2 cellular contexts compared by ENCODE assay signal in the genomic region with DNA sequence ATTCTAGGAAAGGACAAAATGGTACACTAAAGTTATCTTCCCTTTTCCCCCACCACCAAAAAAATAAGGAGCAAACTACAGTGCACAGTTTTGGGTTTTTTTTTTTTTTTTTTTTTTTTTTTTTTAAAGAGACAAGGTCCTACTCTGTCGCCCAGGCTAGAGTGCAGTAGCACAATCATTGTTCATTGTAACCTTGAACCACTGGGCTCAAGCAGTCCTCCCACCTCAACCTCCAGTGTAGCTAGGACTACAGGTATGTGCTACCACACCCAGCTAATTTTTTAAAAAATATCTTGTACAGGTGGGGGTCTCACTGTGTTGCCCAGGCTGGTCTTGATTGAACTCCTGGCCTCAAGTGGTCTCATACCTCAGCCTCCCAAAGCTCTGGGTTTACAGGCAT.
TF ChIP-seq lines count a peak whose summit lies in the region.

No MANE protein-coding gene starts in this region.

TF ChIP-seq in HepG2, 621 proteins besides CTCF, POLR2A, EP300 and RAD21 (continues in another document):
- TF ChIP-seq SOX13 (IDR thresholded peaks at IDR 0.05) (no peak), SOX13 (CRISPR knock-in tag; conservative IDR thresholded peaks at IDR 0.05 in 1 of 2, IDR thresholded peaks at IDR 0.05 in 1 of 2) (0 out of 4 replicates have a peak, but pooled peaks of 1 of the 2 experiments have one; percentile 15), MTF2 (CRISPR knock-in tag; IDR thresholded peaks at IDR 0.05; ENCODE audit: borderline replicate concordance) (no peak), ZMYM3 (CRISPR knock-in tag; IDR thresholded peaks at IDR 0.05) (peak; percentile 45; the same call in 1 of the 2 replicates), BRF2 (CRISPR knock-in tag; IDR thresholded peaks at IDR 0.05) (no peak), UBTF (CRISPR knock-in tag; IDR thresholded peaks at IDR 0.05) (no peak), KLF12 (CRISPR knock-in tag; IDR thresholded peaks at IDR 0.05; ENCODE audit: borderline replicate concordance) (no peak), PRPF4 (IDR thresholded peaks at IDR 0.05; ENCODE audit: low read depth, low read length, poor library complexity, severe bottlenecking) (no peak), ZNF121 (CRISPR knock-in tag; IDR thresholded peaks at IDR 0.05) (peak; percentile 75), RBM22 (optimal IDR thresholded peaks at IDR 0.05; ENCODE audit: low read length) (peak; percentile 25), ARNT (IDR thresholded peaks at IDR 0.05) (no peak), ZNF629 (CRISPR knock-in tag; conservative IDR thresholded peaks at IDR 0.05) (no peak), ZNF263 (CRISPR knock-in tag; IDR thresholded peaks at IDR 0.05) (peak; percentile 15; the same call in 1 of the 2 replicates), ZNF766 (CRISPR knock-in tag; IDR thresholded peaks at IDR 0.05; ENCODE audit: borderline replicate concordance) (no peak), ATF1 (CRISPR knock-in tag; IDR thresholded peaks at IDR 0.05) (no peak)
- TF ChIP-seq, protein P1, sequence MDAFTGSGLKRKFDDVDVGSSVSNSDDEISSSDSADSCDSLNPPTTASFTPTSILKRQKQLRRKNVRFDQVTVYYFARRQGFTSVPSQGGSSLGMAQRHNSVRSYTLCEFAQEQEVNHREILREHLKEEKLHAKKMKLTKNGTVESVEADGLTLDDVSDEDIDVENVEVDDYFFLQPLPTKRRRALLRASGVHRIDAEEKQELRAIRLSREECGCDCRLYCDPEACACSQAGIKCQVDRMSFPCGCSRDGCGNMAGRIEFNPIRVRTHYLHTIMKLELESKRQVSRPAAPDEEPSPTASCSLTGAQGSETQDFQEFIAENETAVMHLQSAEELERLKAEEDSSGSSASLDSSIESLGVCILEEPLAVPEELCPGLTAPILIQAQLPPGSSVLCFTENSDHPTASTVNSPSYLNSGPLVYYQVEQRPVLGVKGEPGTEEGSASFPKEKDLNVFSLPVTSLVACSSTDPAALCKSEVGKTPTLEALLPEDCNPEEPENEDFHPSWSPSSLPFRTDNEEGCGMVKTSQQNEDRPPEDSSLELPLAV (CRISPR knock-in tag; conservative IDR thresholded peaks at IDR 0.05; ENCODE audit: low read depth), result no peak
- TF ChIP-seq, protein P2, sequence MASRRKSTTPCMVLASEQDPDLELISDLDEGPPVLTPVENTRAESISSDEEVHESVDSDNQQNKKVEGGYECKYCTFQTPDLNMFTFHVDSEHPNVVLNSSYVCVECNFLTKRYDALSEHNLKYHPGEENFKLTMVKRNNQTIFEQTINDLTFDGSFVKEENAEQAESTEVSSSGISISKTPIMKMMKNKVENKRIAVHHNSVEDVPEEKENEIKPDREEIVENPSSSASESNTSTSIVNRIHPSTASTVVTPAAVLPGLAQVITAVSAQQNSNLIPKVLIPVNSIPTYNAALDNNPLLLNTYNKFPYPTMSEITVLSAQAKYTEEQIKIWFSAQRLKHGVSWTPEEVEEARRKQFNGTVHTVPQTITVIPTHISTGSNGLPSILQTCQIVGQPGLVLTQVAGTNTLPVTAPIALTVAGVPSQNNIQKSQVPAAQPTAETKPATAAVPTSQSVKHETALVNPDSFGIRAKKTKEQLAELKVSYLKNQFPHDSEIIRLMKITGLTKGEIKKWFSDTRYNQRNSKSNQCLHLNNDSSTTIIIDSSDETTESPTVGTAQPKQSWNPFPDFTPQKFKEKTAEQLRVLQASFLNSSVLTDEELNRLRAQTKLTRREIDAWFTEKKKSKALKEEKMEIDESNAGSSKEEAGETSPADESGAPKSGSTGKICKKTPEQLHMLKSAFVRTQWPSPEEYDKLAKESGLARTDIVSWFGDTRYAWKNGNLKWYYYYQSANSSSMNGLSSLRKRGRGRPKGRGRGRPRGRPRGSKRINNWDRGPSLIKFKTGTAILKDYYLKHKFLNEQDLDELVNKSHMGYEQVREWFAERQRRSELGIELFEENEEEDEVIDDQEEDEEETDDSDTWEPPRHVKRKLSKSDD (CRISPR knock-in tag; IDR thresholded peaks at IDR 0.05; ENCODE audit: low read depth), result no peak
- TF ChIP-seq, protein P3, sequence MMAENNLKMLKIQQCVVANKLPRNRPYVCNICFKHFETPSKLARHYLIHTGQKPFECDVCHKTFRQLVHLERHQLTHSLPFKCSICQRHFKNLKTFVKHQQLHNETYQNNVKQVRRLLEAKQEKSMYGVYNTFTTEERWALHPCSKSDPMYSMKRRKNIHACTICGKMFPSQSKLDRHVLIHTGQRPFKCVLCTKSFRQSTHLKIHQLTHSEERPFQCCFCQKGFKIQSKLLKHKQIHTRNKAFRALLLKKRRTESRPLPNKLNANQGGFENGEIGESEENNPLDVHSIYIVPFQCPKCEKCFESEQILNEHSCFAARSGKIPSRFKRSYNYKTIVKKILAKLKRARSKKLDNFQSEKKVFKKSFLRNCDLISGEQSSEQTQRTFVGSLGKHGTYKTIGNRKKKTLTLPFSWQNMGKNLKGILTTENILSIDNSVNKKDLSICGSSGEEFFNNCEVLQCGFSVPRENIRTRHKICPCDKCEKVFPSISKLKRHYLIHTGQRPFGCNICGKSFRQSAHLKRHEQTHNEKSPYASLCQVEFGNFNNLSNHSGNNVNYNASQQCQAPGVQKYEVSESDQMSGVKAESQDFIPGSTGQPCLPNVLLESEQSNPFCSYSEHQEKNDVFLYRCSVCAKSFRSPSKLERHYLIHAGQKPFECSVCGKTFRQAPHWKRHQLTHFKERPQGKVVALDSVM (CRISPR knock-in tag; IDR thresholded peaks at IDR 0.05), result peak; percentile 55; the same call in 1 of the 2 replicates

TF ChIP-seq in WTC11, 78 proteins besides CTCF, POLR2A, EP300 and RAD21:
- peak; percentile 64; the same call in 1 of the 2 replicates for TF ChIP-seq ZNF121 (CRISPR knock-in tag; IDR thresholded peaks at IDR 0.05)
- TF ChIP-seq SMAD4 (CRISPR knock-in tag; IDR thresholded peaks at IDR 0.05), result no peak
